In genomic region chr3:98994128-98994762, GRCh38 we compare ENCODE assay signal across 1 cellular context.
TF ChIP-seq lines count a peak whose summit lies in the region.

No MANE protein-coding gene starts in this region.

TF ChIP-seq in HEK293, 187 proteins besides CTCF, POLR2A, EP300 and RAD21 (continued from another document):
- TF ChIP-seq, protein P1, sequence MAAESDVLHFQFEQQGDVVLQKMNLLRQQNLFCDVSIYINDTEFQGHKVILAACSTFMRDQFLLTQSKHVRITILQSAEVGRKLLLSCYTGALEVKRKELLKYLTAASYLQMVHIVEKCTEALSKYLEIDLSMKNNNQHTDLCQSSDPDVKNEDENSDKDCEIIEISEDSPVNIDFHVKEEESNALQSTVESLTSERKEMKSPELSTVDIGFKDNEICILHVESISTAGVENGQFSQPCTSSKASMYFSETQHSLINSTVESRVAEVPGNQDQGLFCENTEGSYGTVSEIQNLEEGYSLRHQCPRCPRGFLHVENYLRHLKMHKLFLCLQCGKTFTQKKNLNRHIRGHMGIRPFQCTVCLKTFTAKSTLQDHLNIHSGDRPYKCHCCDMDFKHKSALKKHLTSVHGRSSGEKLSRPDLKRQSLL (tag by site-specific recombination; IDR thresholded peaks at IDR 0.05): no peak
- no peak for TF ChIP-seq ZNF560 (tag by site-specific recombination; IDR thresholded peaks at IDR 0.05; ENCODE audit: borderline replicate concordance)
- TF ChIP-seq GFI1B (tag by site-specific recombination; IDR thresholded peaks at IDR 0.05): no peak
- TF ChIP-seq ZFP37 (tag by site-specific recombination; IDR thresholded peaks at IDR 0.05): no peak
